ENCODE assay signal across 11 cellular contexts in genomic region chr16:3113765-3114479, GRCh38. TPM values are rescaled to one million over a fixed set of nuclear protein-coding genes. Genes with fewer than 3 reads are reported as not detected.
A peak's percentile ranks its signal among the peaks of the same experiment; 100 is the strongest.
DNase-seq lines count a peak whose midpoint lies in the region; ATAC-seq and TF ChIP-seq lines count a peak whose summit lies in the region.
"Had no signal": no experiment of that assay in that cellular context is flagged by ENCODE, and none has a peak within 500 bp of the region (broad histone marks: within the 10 kb centered on the region; RNA-seq: fewer than 3 reads in every experiment).

No MANE protein-coding gene starts in this region.

- no TSS peak for BruUV-seq in A673 (replicated peaks; lab: Mats Ljungman, UMichigan)

- intact Hi-C loops in A673 (cut with micrococcal nuclease; ENCODE audit: unreplicated experiment) = no loop called here

- in situ Hi-C loops in ACHN (cut with HindIII; ENCODE audit: low pct_ligation_motif_present, low pct_unique_long_range_greater_than_20kb, low sequenced_read_pairs) = no loop called here

- H3K4me3 ChIP-seq in A673 (ENCODE audit: low read depth, low read length, poor library complexity, severe bottlenecking) = peak overlapping the region; percentile 99
- H3K4me3 ChIP-seq in NB4 (ENCODE audit: low read depth, low read length) = no peak overlapping the region

- no peak for DNase-seq in A673 (ENCODE audit: low spot score)
- DNase-seq in NB4 (ENCODE audit: low read depth) = no peak
- peak; percentile 61 for DNase-seq in dermis blood vessel endothelial cell
- DNase-seq in myocyte (ENCODE audit: low read depth) = peak; percentile 64
- no peak for DNase-seq in stimulated activated CD4-positive, alpha-beta T cell treated with anti-CD3 and anti-CD28 coated beads, Interleukin-2, amount 100 ng/mL, for 24 hours
- DNase-seq in ACHN = no peak
- no peak for DNase-seq in NCI-H510A treated with DMSO at 0.1 percent for 48 hours (lab: John Stamatoyannopoulos, UW)
- DNase-seq: activated CD8-positive, alpha-beta memory T cell treated with anti-CD3 and anti-CD28 coated beads for 24 hours; CD4-positive, alpha-beta memory T cell; NCI-H510A had no signal

- H3K4me1 ChIP-seq in A673 (ENCODE audit: insufficient read depth, low read length, poor library complexity, severe bottlenecking) = peaks cover 19% of the 10 kb centered on the region

- CTCF ChIA-PET in A673 (lab: Charles Lee) = interaction anchor here (3.2 kb wide), 1 partner anchor 16 kb away, joined by 10 read pairs; no protein-coding TSS in a partner anchor

- no peak for ATAC-seq in HG02981 (IDR thresholded peaks at IDR 0.05; ENCODE audit: unreplicated experiment)

- no peaks in the 10 kb centered on the region for H3K9me3 ChIP-seq in A673 (ENCODE audit: low read depth, low read length, poor library complexity, severe bottlenecking)

- TF ChIP-seq POLR2A in NB4 (IDR thresholded peaks at IDR 0.05; ENCODE audit: extremely low read depth, insufficient read length) = no peak

- H3K27me3 ChIP-seq in A673 (replicated peaks; ENCODE audit: insufficient read depth, low read depth, low read length, poor library complexity) = no peaks in the 10 kb centered on the region

- peaks cover 6% of the 10 kb centered on the region for H3K36me3 ChIP-seq in A673 (ENCODE audit: insufficient read depth, low read length, poor library complexity, severe bottlenecking)

- POLR2A ChIA-PET in A673 (lab: Charles Lee; ENCODE audit: low non-redundant PET) = interaction anchor here (0.6 kb wide), 1 partner anchor 8 kb away, joined by 3 read pairs; no protein-coding TSS in a partner anchor

- no peak for TF ChIP-seq CTCF in A673 (conservative IDR thresholded peaks at IDR 0.05; ENCODE audit: low read depth, low read length)
- TF ChIP-seq CTCF in NB4 (IDR thresholded peaks at IDR 0.05; ENCODE audit: low read depth, low read length) = peak; percentile 17

- no peak overlapping the region for H3K27ac ChIP-seq in A673 (ENCODE audit: low read depth, low read length, poor library complexity, severe bottlenecking)

RNA-seq across cellular contexts. Expression of gene ZNF205, which starts 1.5 kb away (rescaled TPM):
- total RNA-seq in A673 (2021) = 16.8 and 19.0 TPM in 2 replicates
- total RNA-seq in dermis blood vessel endothelial cell = 26.2 and 30.2 TPM in 2 replicates
- total RNA-seq in myocyte = 29.2 and 33.3 TPM in 2 replicates
- polyA plus RNA-seq in myocyte (2012) = 15.4 TPM
- total RNA-seq: CD4-positive, alpha-beta memory T cell had no signal

RNA-seq across cellular contexts. Expression of gene ZSCAN10, which starts 14.8 kb away (rescaled TPM):
- total RNA-seq in A673 (2021) (not detected in 2 replicates), dermis blood vessel endothelial cell (not detected in 2 replicates), myocyte (not detected in 2 replicates)
- not detected for polyA plus RNA-seq in myocyte (2012)
- polyA plus RNA-seq: CD4-positive, alpha-beta memory T cell had no signal

RNA-seq across cellular contexts. Expression of gene ZNF213, which starts 20.9 kb away (rescaled TPM):
- 16.0 and 16.1 TPM in 2 replicates for total RNA-seq in A673 (2021)
- total RNA-seq in dermis blood vessel endothelial cell = 6.6 and 14.6 TPM in 2 replicates
- 4.3 and 5.0 TPM in 2 replicates for total RNA-seq in myocyte
- polyA plus RNA-seq in myocyte (2012) = 12.8 TPM

RNA-seq across cellular contexts. Expression of gene IL32, which starts 48.5 kb away (rescaled TPM):
- total RNA-seq in A673 (2021) = 4.5 and 7.7 TPM in 2 replicates
- total RNA-seq in dermis blood vessel endothelial cell = 29.5 and 133 TPM in 2 replicates
- total RNA-seq in myocyte = 646 and 732 TPM in 2 replicates
- 947 TPM for polyA plus RNA-seq in myocyte (2012)

Comparison
In these comparisons a context has a peak if more than half of its experiments do, and no peak if none do; other contexts are left out.
1. DNase-seq: peak in dermis blood vessel endothelial cell (single experiment) and myocyte (single experiment); none in A673 (single experiment), NB4 (single experiment), stimulated activated CD4-positive, alpha-beta T cell treated with anti-CD3 and anti-CD28 coated beads, Interleukin-2, amount 100 ng/mL, for 24 hours (0 of 2), ACHN (single experiment) and NCI-H510A treated with DMSO at 0.1 percent for 48 hours (single experiment).